In the genomic region with DNA sequence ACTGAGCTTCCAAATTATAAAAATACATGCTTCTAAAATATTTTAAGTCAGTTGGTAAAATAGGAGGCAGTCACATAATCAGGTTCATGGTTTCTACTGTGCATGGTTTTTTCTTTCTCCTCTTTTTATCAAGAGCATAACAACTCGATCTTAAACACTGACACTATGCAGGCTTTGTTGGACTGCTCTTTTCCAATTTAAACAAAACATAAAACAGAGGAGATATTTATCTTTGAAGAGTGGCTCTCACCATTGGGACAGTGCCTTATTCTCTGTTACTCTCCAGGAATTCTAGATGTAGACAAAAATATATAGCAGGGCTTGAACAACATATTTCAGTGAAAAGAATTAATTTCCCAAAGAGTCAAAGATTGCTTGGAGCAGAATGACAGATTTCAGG, we compare ENCODE assay signal across 18 cellular contexts.
A peak's percentile ranks its signal among the peaks of the same experiment; 100 is the strongest.
DNase-seq lines count a peak whose midpoint lies in the region; ATAC-seq and TF ChIP-seq lines count a peak whose summit lies in the region.
"Had no signal": no experiment of that assay in that cellular context is flagged by ENCODE, and none has a peak within 500 bp of the region (broad histone marks: within the 10 kb centered on the region; RNA-seq: fewer than 3 reads in every experiment).

No MANE protein-coding gene starts in this region.

- no peak for TF ChIP-seq POLR2A in sigmoid colon (IDR thresholded peaks at IDR 0.05)

- CTCF ChIA-PET in activated CD8-positive, alpha-beta T cell treated with anti-CD3 and anti-CD28 coated beads, Interleukin-2, amount 10 ng/mL, durations not matched to agents 7 days and 5 days (lab: Charles Lee) = no interaction called here

- H3K36me3 ChIP-seq in adipocyte (ENCODE audit: control insufficient read depth, insufficient read depth, low read length, severe bottlenecking) (no peaks in the 10 kb centered on the region), mesenchymal stem cell (ENCODE audit: control insufficient read depth in 1 of 2, insufficient read depth in 2 of 2, low read depth in 1 of 2, low read length in 2 of 2) (no peaks in the 10 kb centered on the region), neural progenitor cell (no peaks in the 10 kb centered on the region), sigmoid colon (no peaks in the 10 kb centered on the region)
- H3K36me3 ChIP-seq: HAP-1 had no signal

- POLR2A ChIA-PET in activated CD8-positive, alpha-beta T cell treated with anti-CD3 and anti-CD28 coated beads, Interleukin-2, amount 10 ng/mL, durations not matched to agents 7 days and 5 days (lab: Charles Lee) = no interaction called here

- 0% methylated on average over 1 of the region's 1 CpG for WGBS in mesenchymal stem cell
- 11 to 52% methylated on average over 1 of the region's 1 CpG for WGBS in sigmoid colon, 2 donors

- H2BK12ac ChIP-seq in mesenchymal stem cell (ENCODE audit: low read length in 2 of 2) = no peak overlapping the region

- H3K23ac ChIP-seq in mesenchymal stem cell (ENCODE audit: low read length in 2 of 2) = no peak overlapping the region

- H2AFZ ChIP-seq in mesenchymal stem cell (ENCODE audit: low read depth, low read length) (no peak overlapping the region), neural progenitor cell (replicated peaks) (no peak overlapping the region)

- H2AK5ac ChIP-seq in mesenchymal stem cell (ENCODE audit: low read length, severe bottlenecking) = no peak overlapping the region

- peak overlapping the region; percentile 52 for H3K27ac Mint-ChIP-seq in neural progenitor cell
- no peak overlapping the region for H3K27ac Mint-ChIP-seq in activated CD8-positive, alpha-beta T cell treated with anti-CD3 and anti-CD28 coated beads, Interleukin-2, amount 10 ng/mL, durations not matched to agents 7 days and 5 days
- H3K27ac Mint-ChIP-seq: B cell; CD4-positive, alpha-beta T cell had no signal

- H3K4ac ChIP-seq in mesenchymal stem cell (ENCODE audit: low read depth in 1 of 2, low read length in 2 of 2) = no peak overlapping the region

- no peak for TF ChIP-seq CTCF in neural progenitor cell (IDR thresholded peaks at IDR 0.05)
- TF ChIP-seq CTCF in sigmoid colon (IDR thresholded peaks at IDR 0.05) = no peak

- no peak for ATAC-seq in activated CD8-positive, alpha-beta T cell treated with anti-CD3 and anti-CD28 coated beads, Interleukin-2, amount 10 ng/mL, durations not matched to agents 7 days and 5 days
- ATAC-seq: HepG2 had no signal

- H3K79me1 ChIP-seq in mesenchymal stem cell (replicated peaks; ENCODE audit: low read length, poor library complexity, severe bottlenecking) = no peaks in the 10 kb centered on the region

- H3K4me3 Mint-ChIP-seq in neural progenitor cell = no peak overlapping the region
- H3K4me3 Mint-ChIP-seq in activated CD8-positive, alpha-beta T cell treated with anti-CD3 and anti-CD28 coated beads, Interleukin-2, amount 10 ng/mL, durations not matched to agents 7 days and 5 days = no peak overlapping the region
- H3K4me3 Mint-ChIP-seq: B cell; CD4-positive, alpha-beta T cell had no signal

- H3K27ac ChIP-seq in mesenchymal stem cell (ENCODE audit: low read length, poor library complexity, severe bottlenecking) (no peak overlapping the region), neural progenitor cell (no peak overlapping the region), sigmoid colon (no peak overlapping the region)

- H3K14ac ChIP-seq in mesenchymal stem cell (ENCODE audit: low read length in 2 of 2) = no peak overlapping the region

- no peak overlapping the region for H2BK5ac ChIP-seq in mesenchymal stem cell (ENCODE audit: low read depth, low read length, poor library complexity, severe bottlenecking)

- H3K27me3 ChIP-seq in adipocyte (replicated peaks; ENCODE audit: control insufficient read depth, insufficient read depth, low read length) = no peaks in the 10 kb centered on the region
- no peaks in the 10 kb centered on the region for H3K27me3 ChIP-seq in mesenchymal stem cell (ENCODE audit: control insufficient read depth in 1 of 2, insufficient read depth in 1 of 2, low read length in 2 of 2)
- no peaks in the 10 kb centered on the region for H3K27me3 ChIP-seq in neural progenitor cell
- H3K27me3 ChIP-seq in sigmoid colon = no peaks in the 10 kb centered on the region

- H3K4me2 ChIP-seq in mesenchymal stem cell (ENCODE audit: low read length, poor library complexity, severe bottlenecking) (no peak overlapping the region), neural progenitor cell (no peak overlapping the region)

- H3K4me1 ChIP-seq in adipocyte (ENCODE audit: control insufficient read depth, insufficient read depth, low read length) (peaks cover 3% of the 10 kb centered on the region), mesenchymal stem cell (ENCODE audit: control insufficient read depth, insufficient read depth, low read depth, low read length) (no peaks in the 10 kb centered on the region), neural progenitor cell (no peaks in the 10 kb centered on the region), sigmoid colon (peaks cover 0 to 27% (median 18%) of the 10 kb centered on the region in 4 donors)

- no peak overlapping the region for H3K18ac ChIP-seq in mesenchymal stem cell (ENCODE audit: low read depth in 1 of 2, low read length in 2 of 2)

- no peaks in the 10 kb centered on the region for H3K27me3 Mint-ChIP-seq in neural progenitor cell (ENCODE audit: insufficient read depth, low read depth)
- H3K27me3 Mint-ChIP-seq in activated CD8-positive, alpha-beta T cell treated with anti-CD3 and anti-CD28 coated beads, Interleukin-2, amount 10 ng/mL, durations not matched to agents 7 days and 5 days (ENCODE audit: low read depth) = no peaks in the 10 kb centered on the region
- H3K27me3 Mint-ChIP-seq: B cell; CD4-positive, alpha-beta T cell had no signal

- H4K8ac ChIP-seq in mesenchymal stem cell (ENCODE audit: low read length) = no peak overlapping the region

- peaks cover 36% of the 10 kb centered on the region for H3K4me1 Mint-ChIP-seq in neural progenitor cell
- no peaks in the 10 kb centered on the region for H3K4me1 Mint-ChIP-seq in activated CD8-positive, alpha-beta T cell treated with anti-CD3 and anti-CD28 coated beads, Interleukin-2, amount 10 ng/mL, durations not matched to agents 7 days and 5 days (ENCODE audit: low read depth)
- H3K4me1 Mint-ChIP-seq: B cell had no signal

- TF ChIP-seq EP300 in sigmoid colon (IDR thresholded peaks at IDR 0.05) = peak in 1 of 4 donors; percentile 20

- H3F3A ChIP-seq in neural progenitor cell (ENCODE audit: low read depth) = no peaks in the 10 kb centered on the region

- no peak overlapping the region for H2BK120ac ChIP-seq in mesenchymal stem cell (ENCODE audit: low read depth, low read length)

- peak; percentile 18 for DNase-seq in NCI-H526 treated with DMSO at 0.1 percent for 48 hours (lab: John Stamatoyannopoulos, UW)
- peak; percentile 14 for DNase-seq in adipocyte (ENCODE audit: low read depth)
- DNase-seq in mesenchymal stem cell = peak; percentile 38
- DNase-seq in neural progenitor cell (ENCODE audit: low spot score) = no peak
- no peak for DNase-seq in sigmoid colon
- no peak for DNase-seq in activated CD8-positive, alpha-beta T cell treated with anti-CD3 and anti-CD28 coated beads, Interleukin-2, amount 10 ng/mL, durations not matched to agents 7 days and 5 days
- no peak for DNase-seq in NCI-H1417 treated with DMSO at 0.1 percent for 48 hours (lab: John Stamatoyannopoulos, UW)
- no peak for DNase-seq in A172 (ENCODE audit: low spot score)
- DNase-seq: 8988T; ACHN; C1 segment of cervical spinal cord; Calu3; CD4-positive, alpha-beta T cell; DMS 273 treated with DMSO at 0.1 percent for 48 hours; DMS79 had no signal

- peaks cover 4% of the 10 kb centered on the region for H3K36me3 Mint-ChIP-seq in neural progenitor cell
- H3K36me3 Mint-ChIP-seq in activated CD8-positive, alpha-beta T cell treated with anti-CD3 and anti-CD28 coated beads, Interleukin-2, amount 10 ng/mL, durations not matched to agents 7 days and 5 days (ENCODE audit: low read depth) = no peaks in the 10 kb centered on the region

- H3K4me3 ChIP-seq in adipocyte (ENCODE audit: low read length) (no peak overlapping the region), mesenchymal stem cell (ENCODE audit: insufficient read depth in 1 of 2, low read depth in 1 of 2, low read length in 2 of 2) (no peak overlapping the region), neural progenitor cell (no peak overlapping the region), sigmoid colon (no peak overlapping the region)
- H3K4me3 ChIP-seq: HAP-1 had no signal

- H3K9ac ChIP-seq in adipocyte (ENCODE audit: low read length) = no peak overlapping the region
- no peak overlapping the region for H3K9ac ChIP-seq in mesenchymal stem cell (ENCODE audit: low read length)
- no peak overlapping the region for H3K9ac ChIP-seq in neural progenitor cell

- H4K91ac ChIP-seq in mesenchymal stem cell (ENCODE audit: low read length) = no peak overlapping the region

- H3K9me3 Mint-ChIP-seq in neural progenitor cell = peaks cover 10% of the 10 kb centered on the region
- peaks cover 4% of the 10 kb centered on the region for H3K9me3 Mint-ChIP-seq in activated CD8-positive, alpha-beta T cell treated with anti-CD3 and anti-CD28 coated beads, Interleukin-2, amount 10 ng/mL, durations not matched to agents 7 days and 5 days (ENCODE audit: insufficient read depth)

- H3K79me2 ChIP-seq in neural progenitor cell (ENCODE audit: low read depth) = no peaks in the 10 kb centered on the region

- H3K9me3 ChIP-seq in adipocyte (ENCODE audit: control insufficient read depth, low read length) = no peaks in the 10 kb centered on the region
- H3K9me3 ChIP-seq in mesenchymal stem cell (ENCODE audit: control insufficient read depth, low read length) = peaks cover 2% of the 10 kb centered on the region
- H3K9me3 ChIP-seq in neural progenitor cell (ENCODE audit: low read depth) = no peaks in the 10 kb centered on the region
- no peaks in the 10 kb centered on the region for H3K9me3 ChIP-seq in sigmoid colon
- H3K9me3 ChIP-seq: HAP-1 had no signal

- intact Hi-C loops in sigmoid colon (cut with DNase I) = no loop called here

- H2BK15ac ChIP-seq in mesenchymal stem cell (ENCODE audit: low read depth, poor library complexity, severe bottlenecking) = no peak overlapping the region

- H4K20me1 ChIP-seq in neural progenitor cell (ENCODE audit: low read depth) = no peaks in the 10 kb centered on the region

Comparison
In these comparisons a context has a peak if more than half of its experiments do, and no peak if none do; other contexts are left out.
1. DNase-seq: peak in NCI-H526 treated with DMSO at 0.1 percent for 48 hours (single experiment), adipocyte (single experiment) and mesenchymal stem cell (single experiment); none in neural progenitor cell (single experiment), sigmoid colon (single experiment), activated CD8-positive, alpha-beta T cell treated with anti-CD3 and anti-CD28 coated beads, Interleukin-2, amount 10 ng/mL, durations not matched to agents 7 days and 5 days (single experiment), NCI-H1417 treated with DMSO at 0.1 percent for 48 hours (single experiment) and A172 (single experiment).